In genomic region chr11:66267379-66268209, GRCh38 we compare ENCODE assay signal across 8 cellular contexts. TPM values are rescaled to one million over a fixed set of nuclear protein-coding genes. Genes with fewer than 3 reads are reported as not detected.
DNase-seq lines count a peak whose midpoint lies in the region; ATAC-seq, FAIRE-seq and TF ChIP-seq lines count a peak whose summit lies in the region.

No MANE protein-coding gene starts in this region.

- FAIRE-seq in urothelium cell line (lab: Jason Lieb, UNC) = no peak

- no peaks in the 10 kb centered on the region for H3K9me3 ChIP-seq in MG63
- H3K9me3 ChIP-seq in T-helper 17 cell (ENCODE audit: control insufficient read depth, low read length, poor library complexity, severe bottlenecking) = no peaks in the 10 kb centered on the region
- H3K9me3 ChIP-seq in right cardiac atrium (ENCODE audit: control insufficient read depth, low read length) = no peaks in the 10 kb centered on the region

- peaks cover 20% of the 10 kb centered on the region for H3K79me2 ChIP-seq in GM23338 (replicated peaks; ENCODE audit: insufficient read depth)

- H3K27ac Mint-ChIP-seq in GM23338 = peak overlapping the region; percentile 94
- peak overlapping the region; percentile 99 for H3K27ac Mint-ChIP-seq in T-helper 17 cell

- H2AFZ ChIP-seq in GM23338 = peak overlapping the region; percentile 11; the same call in 1 of the 2 replicates

- H3K4me3 ChIP-seq in GM23338 (peak overlapping the region; percentile 95), MG63 (peak overlapping the region; percentile 90), right cardiac atrium (ENCODE audit: low read length) (peak overlapping the region; percentile 59)

- H3K9me3 Mint-ChIP-seq in GM23338 = no peaks in the 10 kb centered on the region

- H3K27me3 ChIP-seq in GM23338 (ENCODE audit: insufficient read depth) (no peaks in the 10 kb centered on the region), MG63 (no peaks in the 10 kb centered on the region), right cardiac atrium (ENCODE audit: control insufficient read depth, insufficient read depth) (no peaks in the 10 kb centered on the region)

- WGBS in right cardiac atrium = under 1% methylated on average over 61 of the region's 61 CpGs

- H3K27me3 Mint-ChIP-seq in GM23338 (ENCODE audit: insufficient read depth, low read depth, poor library complexity) = peaks cover 8% of the 10 kb centered on the region
- no peaks in the 10 kb centered on the region for H3K27me3 Mint-ChIP-seq in T-helper 17 cell

- H3K36me3 ChIP-seq in GM23338 (ENCODE audit: insufficient read depth) (no peaks in the 10 kb centered on the region), MG63 (peaks cover 44% of the 10 kb centered on the region)

- H3K4me2 ChIP-seq in GM23338 = peak overlapping the region; percentile 73

- peak; percentile 73 for ATAC-seq in GM23338
- peak; percentile 65 for ATAC-seq in T-helper 17 cell
- peak; percentile 89 to 91 for ATAC-seq in right cardiac atrium

- 0 out of 2 replicates have a peak, but pooled peaks cover 14% of the 10 kb centered on the region for H3F3A ChIP-seq in GM23338 (replicated peaks; ENCODE audit: low read depth)

- no peak for TF ChIP-seq CTCF in GM23338 (conservative IDR thresholded peaks at IDR 0.05; ENCODE audit: low read depth in 2 of 2)

- H3K4me1 Mint-ChIP-seq in GM23338 (peaks cover 16% of the 10 kb centered on the region), T-helper 17 cell (peaks cover 29% of the 10 kb centered on the region)

- intact Hi-C loops in right cardiac atrium (cut with DNase I) = no loop called here

- DNase-seq in GDM1 (lab: John Stamatoyannopoulos, UW) = peak; percentile 80
- peak; percentile 92 for DNase-seq in GM23338 (ENCODE audit: low spot score)
- DNase-seq in MG63 = peak; percentile 67
- peak; percentile 78 to 86 (median 85) for DNase-seq in T-helper 17 cell
- DNase-seq in right cardiac atrium = peak; percentile 93 to 97 (median 96)
- DNase-seq in pulmonary artery endothelial cell (ENCODE audit: low read depth, low spot score) = peak; percentile 54
- peak; percentile 77 for DNase-seq in urothelium cell line (ENCODE audit: low spot score)

- H3K9me2 ChIP-seq in GM23338 (ENCODE audit: insufficient read depth) = no peaks in the 10 kb centered on the region

- H3K4me1 ChIP-seq in GM23338 (ENCODE audit: insufficient read depth) (no peaks in the 10 kb centered on the region), right cardiac atrium (ENCODE audit: control insufficient read depth, insufficient read depth, low read length) (peaks cover 6% of the 10 kb centered on the region)

- peak overlapping the region; percentile 79; the same call in 1 of the 2 replicates for H3K27ac ChIP-seq in GM23338 (ENCODE audit: low read depth)
- H3K27ac ChIP-seq in angular gyrus (ENCODE audit: low read depth, low read length) = peak overlapping the region; percentile 98
- H3K27ac ChIP-seq in right cardiac atrium (ENCODE audit: low read length) = peak overlapping the region; percentile 94

- H3K36me3 Mint-ChIP-seq in GM23338 (ENCODE audit: low read depth) (peaks cover 36% of the 10 kb centered on the region), T-helper 17 cell (ENCODE audit: low read depth) (peaks cover 10% of the 10 kb centered on the region)

- peaks cover 7% of the 10 kb centered on the region for H4K20me1 ChIP-seq in GM23338 (replicated peaks; ENCODE audit: insufficient read depth)

- H3K4me3 Mint-ChIP-seq in GM23338 (peak overlapping the region; percentile 93), T-helper 17 cell (peak overlapping the region; percentile 99)

TF ChIP-seq in GM23338, 12 proteins besides CTCF, POLR2A, EP300 and RAD21:
- TF ChIP-seq ZNF331 (CRISPR knock-in tag; IDR thresholded peaks at IDR 0.05; ENCODE audit: low read depth) = no peak
- TF ChIP-seq POLR2AphosphoS5 (IDR thresholded peaks at IDR 0.05; ENCODE audit: low read depth) = peak; percentile 87

RNA-seq across cellular contexts. Expression of gene RAB1B, which starts 0.8 kb away (rescaled TPM):
- 92.7 and 99.6 TPM in 2 replicates for total RNA-seq in GM23338 (2014; rRNA removed; shearing (Covaris generic))
- 30.3 and 30.5 TPM in 2 replicates for polyA plus RNA-seq in GM23338 (2016; fragmentation: Nextera tagmentation; extraction: Ambion mirVana)
- total RNA-seq in MG63 (2014; rRNA removed; shearing (Covaris generic); ENCODE audit: low replicate concordance) = 101 and 103 TPM in 2 replicates
- total RNA-seq in T-helper 17 cell = 10 to 100 TPM; 72.8 to 89.1 TPM
- 100 to 1,000 TPM; 114 to 129 (median 125) TPM for total RNA-seq in right cardiac atrium
- polyA plus RNA-seq in right cardiac atrium = 170 TPM
- total RNA-seq in pulmonary artery endothelial cell = 79.5 and 83.3 TPM in 2 replicates

RNA-seq across cellular contexts. Expression of gene KLC2, which starts 10.1 kb away (rescaled TPM):
- 31.1 and 40.4 TPM in 2 replicates for total RNA-seq in GM23338 (2014; rRNA removed; shearing (Covaris generic))
- polyA plus RNA-seq in GM23338 (2016; fragmentation: Nextera tagmentation; extraction: Ambion mirVana) (17.8 and 18.3 TPM in 2 replicates), right cardiac atrium (34.7 TPM)
- 15.0 and 25.3 TPM in 2 replicates for total RNA-seq in MG63 (2014; rRNA removed; shearing (Covaris generic); ENCODE audit: low replicate concordance)
- total RNA-seq in T-helper 17 cell (10 to 100 TPM; 55.1 to 58.3 TPM), right cardiac atrium (10 to 100 TPM; 27.8 to 33.4 (median 30.6) TPM), pulmonary artery endothelial cell (12.0 and 12.1 TPM in 2 replicates)

RNA-seq across cellular contexts. Expression of gene CNIH2, which starts 10.4 kb away (rescaled TPM):
- total RNA-seq in GM23338 (2014; rRNA removed; shearing (Covaris generic)) = 9.2 and 10.8 TPM in 2 replicates
- 4.3 and 7.9 TPM in 2 replicates for polyA plus RNA-seq in GM23338 (2016; fragmentation: Nextera tagmentation; extraction: Ambion mirVana)
- total RNA-seq in MG63 (2014; rRNA removed; shearing (Covaris generic); ENCODE audit: low replicate concordance) = not detected in 2 replicates
- 10 to 100 TPM in 1 of 2 donors, 1 to 10 TPM in 1; 9.0 to 14.4 TPM for total RNA-seq in T-helper 17 cell
- under 1 TPM in 2 of 4 donors, not detected in 2; 0.25 to 0.47 TPM for total RNA-seq in right cardiac atrium
- polyA plus RNA-seq in right cardiac atrium = 0.23 TPM
- total RNA-seq in pulmonary artery endothelial cell = 0.04 and 0.07 TPM in 2 replicates

RNA-seq across cellular contexts. Expression of gene YIF1A, which starts 21.3 kb away (rescaled TPM):
- 75.0 and 87.0 TPM in 2 replicates for total RNA-seq in GM23338 (2014; rRNA removed; shearing (Covaris generic))
- 71.5 and 75.6 TPM in 2 replicates for polyA plus RNA-seq in GM23338 (2016; fragmentation: Nextera tagmentation; extraction: Ambion mirVana)
- 217 and 220 TPM in 2 replicates for total RNA-seq in MG63 (2014; rRNA removed; shearing (Covaris generic); ENCODE audit: low replicate concordance)
- total RNA-seq in T-helper 17 cell = 10 to 100 TPM; 32.6 to 35.1 TPM
- 10 to 100 TPM; 48.0 to 65.3 (median 50.5) TPM for total RNA-seq in right cardiac atrium
- polyA plus RNA-seq in right cardiac atrium = 56.1 TPM
- 146 and 204 TPM in 2 replicates for total RNA-seq in pulmonary artery endothelial cell

RNA-seq across cellular contexts. Expression of gene TMEM151A, which starts 24.1 kb away (rescaled TPM):
- 4.4 and 5.0 TPM in 2 replicates for total RNA-seq in GM23338 (2014; rRNA removed; shearing (Covaris generic))
- polyA plus RNA-seq in GM23338 (2016; fragmentation: Nextera tagmentation; extraction: Ambion mirVana) = 1.0 and 1.2 TPM in 2 replicates
- total RNA-seq in MG63 (2014; rRNA removed; shearing (Covaris generic); ENCODE audit: low replicate concordance) = 0.56 TPM in 1 of 2 replicates, not detected in the other
- under 1 TPM; 0.16 to 0.32 TPM for total RNA-seq in T-helper 17 cell
- total RNA-seq in right cardiac atrium = under 1 TPM; 0.20 to 0.31 (median 0.26) TPM
- 0.45 TPM for polyA plus RNA-seq in right cardiac atrium
- not detected in 2 replicates for total RNA-seq in pulmonary artery endothelial cell

Comparison
In these comparisons a context has a peak if more than half of its experiments do, and no peak if none do; other contexts are left out.
1. Peak in every context shown above with its lines: DNase-seq, ATAC-seq, H3K4me3 ChIP-seq and H3K27ac ChIP-seq.